ENCODE assay signal across 1 cellular context in the genomic region with DNA sequence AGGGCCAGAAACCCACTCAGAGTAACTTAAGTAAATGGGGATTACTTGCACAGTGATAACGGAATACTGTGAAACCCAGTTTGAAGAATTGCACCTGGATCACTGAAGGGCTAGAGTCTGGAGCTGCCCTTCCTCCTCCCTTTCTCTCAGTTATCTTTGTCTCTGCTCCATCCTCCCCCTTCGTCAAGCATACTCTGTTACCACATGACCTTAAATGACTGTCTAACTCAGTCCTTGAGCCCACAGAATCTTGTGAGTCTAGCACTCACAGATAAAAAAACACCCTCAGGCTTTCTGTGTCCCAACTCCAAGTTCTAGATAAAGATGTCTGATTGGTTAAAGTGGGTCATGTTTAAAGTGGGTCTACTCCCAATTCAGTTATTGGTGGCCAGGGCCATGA.
TF ChIP-seq lines count a peak whose summit lies in the region.

No MANE protein-coding gene starts in this region.

TF ChIP-seq in HepG2, 621 proteins besides CTCF, POLR2A, EP300 and RAD21:
- no peak for TF ChIP-seq ZNF207 (IDR thresholded peaks at IDR 0.05; ENCODE audit: borderline replicate concordance)
- TF ChIP-seq, protein P1, sequence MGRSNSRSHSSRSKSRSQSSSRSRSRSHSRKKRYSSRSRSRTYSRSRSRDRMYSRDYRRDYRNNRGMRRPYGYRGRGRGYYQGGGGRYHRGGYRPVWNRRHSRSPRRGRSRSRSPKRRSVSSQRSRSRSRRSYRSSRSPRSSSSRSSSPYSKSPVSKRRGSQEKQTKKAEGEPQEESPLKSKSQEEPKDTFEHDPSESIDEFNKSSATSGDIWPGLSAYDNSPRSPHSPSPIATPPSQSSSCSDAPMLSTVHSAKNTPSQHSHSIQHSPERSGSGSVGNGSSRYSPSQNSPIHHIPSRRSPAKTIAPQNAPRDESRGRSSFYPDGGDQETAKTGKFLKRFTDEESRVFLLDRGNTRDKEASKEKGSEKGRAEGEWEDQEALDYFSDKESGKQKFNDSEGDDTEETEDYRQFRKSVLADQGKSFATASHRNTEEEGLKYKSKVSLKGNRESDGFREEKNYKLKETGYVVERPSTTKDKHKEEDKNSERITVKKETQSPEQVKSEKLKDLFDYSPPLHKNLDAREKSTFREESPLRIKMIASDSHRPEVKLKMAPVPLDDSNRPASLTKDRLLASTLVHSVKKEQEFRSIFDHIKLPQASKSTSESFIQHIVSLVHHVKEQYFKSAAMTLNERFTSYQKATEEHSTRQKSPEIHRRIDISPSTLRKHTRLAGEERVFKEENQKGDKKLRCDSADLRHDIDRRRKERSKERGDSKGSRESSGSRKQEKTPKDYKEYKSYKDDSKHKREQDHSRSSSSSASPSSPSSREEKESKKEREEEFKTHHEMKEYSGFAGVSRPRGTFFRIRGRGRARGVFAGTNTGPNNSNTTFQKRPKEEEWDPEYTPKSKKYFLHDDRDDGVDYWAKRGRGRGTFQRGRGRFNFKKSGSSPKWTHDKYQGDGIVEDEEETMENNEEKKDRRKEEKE (IDR thresholded peaks at IDR 0.05): no peak
- TF ChIP-seq CBX2 (IDR thresholded peaks at IDR 0.05; ENCODE audit: low read depth, low read length): no peak
- TF ChIP-seq CBX2 (CRISPR knock-in tag; IDR thresholded peaks at IDR 0.05; ENCODE audit: low read depth): no peak
- TF ChIP-seq ZNF761 (CRISPR knock-in tag; conservative IDR thresholded peaks at IDR 0.05): no peak
- TF ChIP-seq ZNF562 (CRISPR knock-in tag; IDR thresholded peaks at IDR 0.05; ENCODE audit: borderline replicate concordance): no peak
- TF ChIP-seq IKZF1 (IDR thresholded peaks at IDR 0.05): no peak
- no peak for TF ChIP-seq ZNF781 (CRISPR knock-in tag; IDR thresholded peaks at IDR 0.05; ENCODE audit: borderline replicate concordance, not compliant biosample characterization)
- TF ChIP-seq ERF (CRISPR knock-in tag; IDR thresholded peaks at IDR 0.05): no peak
- no peak for TF ChIP-seq PRDM4 (CRISPR knock-in tag; IDR thresholded peaks at IDR 0.05; ENCODE audit: borderline replicate concordance)
- no peak for TF ChIP-seq PHB2 (IDR thresholded peaks at IDR 0.05; ENCODE audit: partially characterized antibody)
- no peak for TF ChIP-seq ZNF124 (CRISPR knock-in tag; IDR thresholded peaks at IDR 0.05)
- TF ChIP-seq ZNF570 (CRISPR knock-in tag; IDR thresholded peaks at IDR 0.05; ENCODE audit: borderline replicate concordance): no peak
- TF ChIP-seq, protein P2, sequence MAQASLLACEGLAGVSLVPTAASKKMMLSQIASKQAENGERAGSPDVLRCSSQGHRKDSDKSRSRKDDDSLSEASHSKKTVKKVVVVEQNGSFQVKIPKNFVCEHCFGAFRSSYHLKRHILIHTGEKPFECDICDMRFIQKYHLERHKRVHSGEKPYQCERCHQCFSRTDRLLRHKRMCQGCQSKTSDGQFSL (CRISPR knock-in tag; IDR thresholded peaks at IDR 0.05): no peak
- TF ChIP-seq, protein P3, sequence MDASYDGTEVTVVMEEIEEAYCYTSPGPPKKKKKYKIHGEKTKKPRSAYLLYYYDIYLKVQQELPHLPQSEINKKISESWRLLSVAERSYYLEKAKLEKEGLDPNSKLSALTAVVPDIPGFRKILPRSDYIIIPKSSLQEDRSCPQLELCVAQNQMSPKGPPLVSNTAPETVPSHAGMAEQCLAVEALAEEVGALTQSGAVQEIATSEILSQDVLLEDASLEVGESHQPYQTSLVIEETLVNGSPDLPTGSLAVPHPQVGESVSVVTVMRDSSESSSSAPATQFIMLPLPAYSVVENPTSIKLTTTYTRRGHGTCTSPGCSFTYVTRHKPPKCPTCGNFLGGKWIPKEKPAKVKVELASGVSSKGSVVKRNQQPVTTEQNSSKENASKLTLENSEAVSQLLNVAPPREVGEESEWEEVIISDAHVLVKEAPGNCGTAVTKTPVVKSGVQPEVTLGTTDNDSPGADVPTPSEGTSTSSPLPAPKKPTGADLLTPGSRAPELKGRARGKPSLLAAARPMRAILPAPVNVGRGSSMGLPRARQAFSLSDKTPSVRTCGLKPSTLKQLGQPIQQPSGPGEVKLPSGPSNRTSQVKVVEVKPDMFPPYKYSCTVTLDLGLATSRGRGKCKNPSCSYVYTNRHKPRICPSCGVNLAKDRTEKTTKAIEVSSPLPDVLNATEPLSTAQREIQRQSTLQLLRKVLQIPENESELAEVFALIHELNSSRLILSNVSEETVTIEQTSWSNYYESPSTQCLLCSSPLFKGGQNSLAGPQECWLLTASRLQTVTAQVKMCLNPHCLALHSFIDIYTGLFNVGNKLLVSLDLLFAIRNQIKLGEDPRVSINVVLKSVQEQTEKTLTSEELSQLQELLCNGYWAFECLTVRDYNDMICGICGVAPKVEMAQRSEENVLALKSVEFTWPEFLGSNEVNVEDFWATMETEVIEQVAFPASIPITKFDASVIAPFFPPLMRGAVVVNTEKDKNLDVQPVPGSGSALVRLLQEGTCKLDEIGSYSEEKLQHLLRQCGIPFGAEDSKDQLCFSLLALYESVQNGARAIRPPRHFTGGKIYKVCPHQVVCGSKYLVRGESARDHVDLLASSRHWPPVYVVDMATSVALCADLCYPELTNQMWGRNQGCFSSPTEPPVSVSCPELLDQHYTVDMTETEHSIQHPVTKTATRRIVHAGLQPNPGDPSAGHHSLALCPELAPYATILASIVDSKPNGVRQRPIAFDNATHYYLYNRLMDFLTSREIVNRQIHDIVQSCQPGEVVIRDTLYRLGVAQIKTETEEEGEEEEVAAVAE (CRISPR knock-in tag; IDR thresholded peaks at IDR 0.05; ENCODE audit: borderline replicate concordance): no peak
